16 cellular contexts compared by ENCODE assay signal in genomic region chr3:5136211-5136610, GRCh38. TPM values are rescaled to one million over a fixed set of nuclear protein-coding genes. Genes with fewer than 3 reads are reported as not detected.
DNase-seq lines count a peak whose midpoint lies in the region; ATAC-seq and TF ChIP-seq lines count a peak whose summit lies in the region.
"Had no signal": no experiment of that assay in that cellular context is flagged by ENCODE, and none has a peak within 500 bp of the region (broad histone marks: within the 10 kb centered on the region; RNA-seq: fewer than 3 reads in every experiment).

No MANE protein-coding gene starts in this region.

- ATAC-seq in GM19324 (IDR thresholded peaks at IDR 0.05; ENCODE audit: low FRiP score, unreplicated experiment), result peak; percentile 1
- ATAC-seq in activated B cell treated with CpG ODN at 0.5 μM for 24 hours (ENCODE audit: low read depth), result no peak
- ATAC-seq in memory B cell (ENCODE audit: low read depth), result no peak
- no peak for ATAC-seq in HG02938 (IDR thresholded peaks at IDR 0.05; ENCODE audit: unreplicated experiment)
- ATAC-seq in omental fat pad (ENCODE audit: low FRiP score), result no peak
- ATAC-seq: Panc1 had no signal

- POLR2A ChIA-PET in activated B cell treated with CpG ODN at 0.5 μM for 24 hours (lab: Charles Lee), result interaction anchor here (1.0 to 5.7 kb wide), 7 partner anchors 11 to 69 kb away, joined by 3 to 55 read pairs (median 4); partner anchors contain the start of gene EDEM1

- H3K4me3 ChIP-seq in Peyer's patch, result no peak overlapping the region
- H3K4me3 ChIP-seq: heart left ventricle, sigmoid colon had no signal

- intact Hi-C loops in CD14-positive monocyte (cut with micrococcal nuclease), result loop anchor here in 1 of 2 donors (5.0 kb wide), 1 partner anchor 51 kb away; the partner anchor contains the start of gene EDEM1
- intact Hi-C loops in activated B cell treated with CpG ODN at 0.5 μM for 24 hours (cut with micrococcal nuclease), result loop anchor here (1.0 to 10.0 kb wide), 8 partner anchors 14 to 599 kb away; partner anchors contain the start of genes ARL8B and EDEM1

- H3K27ac ChIP-seq in Peyer's patch, result no peak overlapping the region
- H3K27ac ChIP-seq: C4-2B, sigmoid colon had no signal

- no peak for TF ChIP-seq POLR2A in Peyer's patch (IDR thresholded peaks at IDR 0.05)

- H3K9me3 Mint-ChIP-seq in CD14-positive monocyte, result no peaks in the 10 kb centered on the region
- H3K9me3 Mint-ChIP-seq in activated B cell treated with CpG ODN at 0.5 μM for 24 hours, result peaks cover 2% of the 10 kb centered on the region
- peaks cover 2% of the 10 kb centered on the region for H3K9me3 Mint-ChIP-seq in memory B cell
- H3K9me3 Mint-ChIP-seq: neural crest cell had no signal

- no peaks in the 10 kb centered on the region for H3K9me3 ChIP-seq in Peyer's patch
- H3K9me3 ChIP-seq: heart left ventricle, sigmoid colon had no signal

- H3K4me1 Mint-ChIP-seq in CD14-positive monocyte (peaks cover 78% of the 10 kb centered on the region), activated B cell treated with CpG ODN at 0.5 μM for 24 hours (peaks cover 72% of the 10 kb centered on the region), memory B cell (peaks cover 59% of the 10 kb centered on the region)

- H3K27ac Mint-ChIP-seq in CD14-positive monocyte (peak overlapping the region; percentile 73 to 98 (median 93)), activated B cell treated with CpG ODN at 0.5 μM for 24 hours (peak overlapping the region; percentile 83), memory B cell (peak overlapping the region; percentile 90)

- CTCF ChIA-PET in activated B cell treated with CpG ODN at 0.5 μM for 24 hours (lab: Charles Lee), result interaction anchor here (0.9 to 1.9 kb wide), 11 partner anchors 10 to 163 kb away, joined by 3 to 8 read pairs (median 4); no protein-coding TSS in a partner anchor

- H3K4me1 ChIP-seq in Peyer's patch, result peaks cover 0 to 32% (median 0%) of the 10 kb centered on the region in 4 donors

- H3K4me3 Mint-ChIP-seq in CD14-positive monocyte, result no peak overlapping the region
- no peak overlapping the region for H3K4me3 Mint-ChIP-seq in activated B cell treated with CpG ODN at 0.5 μM for 24 hours
- H3K4me3 Mint-ChIP-seq in memory B cell, result no peak overlapping the region
- H3K4me3 Mint-ChIP-seq: neural crest cell had no signal

- peaks cover 20 to 29% of the 10 kb centered on the region in 2 donors for H3K36me3 Mint-ChIP-seq in CD14-positive monocyte
- H3K36me3 Mint-ChIP-seq in activated B cell treated with CpG ODN at 0.5 μM for 24 hours (ENCODE audit: low read depth), result peaks cover 18% of the 10 kb centered on the region
- peaks cover 13% of the 10 kb centered on the region for H3K36me3 Mint-ChIP-seq in memory B cell

- H3K36me3 ChIP-seq in Peyer's patch, result no peaks in the 10 kb centered on the region
- H3K36me3 ChIP-seq: heart left ventricle, sigmoid colon had no signal

- H3K27me3 Mint-ChIP-seq in CD14-positive monocyte (ENCODE audit: low read depth in 3 of 3) (no peaks in the 10 kb centered on the region), activated B cell treated with CpG ODN at 0.5 μM for 24 hours (no peaks in the 10 kb centered on the region), memory B cell (no peaks in the 10 kb centered on the region)

- DNase-seq in CD14-positive monocyte (ENCODE audit: low spot score), result no peak
- no peak for DNase-seq in activated B cell treated with CpG ODN at 0.5 μM for 24 hours
- DNase-seq in memory B cell (ENCODE audit: low spot score in 2 of 2), result no peak
- no peak for DNase-seq in islet precursor cell
- DNase-seq in Peyer's patch, result no peak
- no peak for DNase-seq in omental fat pad (ENCODE audit: low spot score)
- DNase-seq: GOT3; heart left ventricle; NCI-H1436 treated with DMSO at 0.1 percent for 48 hours; sigmoid colon; stimulated activated naive CD4-positive, alpha-beta T cell treated with Interleukin-2 at 50 U/mL for 16 hours had no signal

- H3K27me3 ChIP-seq in Peyer's patch, result no peaks in the 10 kb centered on the region
- H3K27me3 ChIP-seq: heart left ventricle, sigmoid colon had no signal

- TF ChIP-seq CTCF in CD14-positive monocyte (IDR thresholded peaks at IDR 0.05) (no peak), activated B cell treated with CpG ODN at 0.5 μM for 24 hours (IDR thresholded peaks at IDR 0.05) (no peak), Peyer's patch (IDR thresholded peaks at IDR 0.05) (no peak), omental fat pad (IDR thresholded peaks at IDR 0.05) (no peak)

RNA-seq across cellular contexts. Expression of gene ARL8B, which starts 14.1 kb away (rescaled TPM):
- 100 to 1,000 TPM; 101 to 121 TPM for polyA plus RNA-seq in CD14-positive monocyte
- total RNA-seq in activated B cell treated with CpG ODN at 0.5 μM for 24 hours (57.9 and 62.6 TPM in 2 replicates), Peyer's patch (10 to 100 TPM; 32.6 to 47.0 (median 36.8) TPM), omental fat pad (10 to 100 TPM; 44.2 to 64.8 (median 49.9) TPM)

RNA-seq across cellular contexts. Expression of gene EDEM1, which starts 51.3 kb away (rescaled TPM):
- 10 to 100 TPM; 17.5 to 23.7 TPM for polyA plus RNA-seq in CD14-positive monocyte
- total RNA-seq in activated B cell treated with CpG ODN at 0.5 μM for 24 hours, result 171 and 185 TPM in 2 replicates
- total RNA-seq in Peyer's patch, result 100 to 1,000 TPM in 1 of 4 donors, 10 to 100 TPM in 3; 50.1 to 118 (median 58.8) TPM
- 10 to 100 TPM; 32.7 to 69.4 (median 49.9) TPM for total RNA-seq in omental fat pad
